1 cellular context compared by ENCODE assay signal in genomic region chr13:74128171-74128767, GRCh38.
TF ChIP-seq lines count a peak whose summit lies in the region.

No MANE protein-coding gene starts in this region.

TF ChIP-seq in HEK293, 187 proteins besides CTCF, POLR2A, EP300 and RAD21 (continued from another document):
- TF ChIP-seq PRDM6 (tag by site-specific recombination; IDR thresholded peaks at IDR 0.05) (peak; percentile 94), PRDM1 (tag by site-specific recombination; IDR thresholded peaks at IDR 0.05) (peak; percentile 48; the same call in 1 of the 2 replicates), TRIM28 (IDR thresholded peaks at IDR 0.05; ENCODE audit: borderline replicate concordance, low read length) (peak; percentile 74; the same call in 1 of the 2 replicates), EGR2 (tag by site-specific recombination; IDR thresholded peaks at IDR 0.05; ENCODE audit: low read depth) (peak; percentile 78)
